Comparison of ENCODE assay signal across 1 cellular context in the genomic region with DNA sequence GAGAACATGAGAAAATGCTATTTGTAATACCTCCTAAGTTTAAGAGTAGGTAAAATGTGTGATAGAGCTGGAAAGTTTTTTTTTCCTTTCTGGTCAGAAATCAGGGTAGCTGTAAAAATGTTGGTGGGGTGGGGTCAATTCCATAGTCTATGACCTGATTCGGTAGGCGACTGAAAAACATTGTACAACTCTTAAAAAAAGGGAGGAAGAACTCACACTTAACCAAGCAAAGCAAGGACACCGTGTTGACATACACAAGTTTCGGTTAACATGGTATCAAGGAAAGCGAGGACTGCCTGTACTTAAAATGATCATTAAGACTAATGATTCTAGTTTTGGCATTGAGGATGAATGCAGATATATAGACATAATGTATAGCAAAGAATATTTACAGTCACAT.
TF ChIP-seq lines count a peak whose summit lies in the region.

No MANE protein-coding gene starts in this region.

TF ChIP-seq in IMR-90, 13 proteins besides CTCF, POLR2A, EP300 and RAD21:
- TF ChIP-seq, protein P1, sequence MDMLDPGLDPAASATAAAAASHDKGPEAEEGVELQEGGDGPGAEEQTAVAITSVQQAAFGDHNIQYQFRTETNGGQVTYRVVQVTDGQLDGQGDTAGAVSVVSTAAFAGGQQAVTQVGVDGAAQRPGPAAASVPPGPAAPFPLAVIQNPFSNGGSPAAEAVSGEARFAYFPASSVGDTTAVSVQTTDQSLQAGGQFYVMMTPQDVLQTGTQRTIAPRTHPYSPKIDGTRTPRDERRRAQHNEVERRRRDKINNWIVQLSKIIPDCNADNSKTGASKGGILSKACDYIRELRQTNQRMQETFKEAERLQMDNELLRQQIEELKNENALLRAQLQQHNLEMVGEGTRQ (IDR thresholded peaks at IDR 0.05; ENCODE audit: low read depth, low read length) = no peak
- no peak for TF ChIP-seq MAZ (IDR thresholded peaks at IDR 0.05; ENCODE audit: borderline replicate concordance, low read depth, low read length)
- TF ChIP-seq NFE2L2 (IDR thresholded peaks at IDR 0.05; ENCODE audit: low read depth, low read length) = no peak
